Comparison of ENCODE assay signal across 37 cellular contexts in genomic region chr9:31639444-31639843, GRCh38.
"Had no signal": no experiment of that assay in that cellular context is flagged by ENCODE, and none has a peak within 500 bp of the region (broad histone marks: within the 10 kb centered on the region; RNA-seq: fewer than 3 reads in every experiment).

No MANE protein-coding gene starts in this region.

- H3K4me3 Mint-ChIP-seq: activated CD4-positive, alpha-beta memory T cell treated with anti-CD3 and anti-CD28 coated beads, Interleukin-2, amount 10 ng/mL, durations not matched to agents 7 days and 5 days; activated CD8-positive, alpha-beta memory T cell treated with anti-CD3 and anti-CD28 coated beads, Interleukin-2, amount 10 ng/mL, durations not matched to agents 7 days and 5 days; activated naive CD8-positive, alpha-beta T cell treated with anti-CD3 and anti-CD28 coated beads for 36 hours; activated T-cell treated with anti-CD3 and anti-CD28 coated beads, Interleukin-2, amount 50 U/mL, for 72 hours; activated T-helper 17 cell treated with anti-CD3 and anti-CD28 coated beads, Interleukin-2, amount 50 U/mL, for 72 hours; central memory CD8-positive, alpha-beta T cell had no signal

- H3K27me3 ChIP-seq: ascending aorta, cardiac muscle cell, Peyer's patch had no signal

- H3K36me3 Mint-ChIP-seq: activated CD8-positive, alpha-beta memory T cell treated with anti-CD3 and anti-CD28 coated beads, Interleukin-2, amount 10 ng/mL, durations not matched to agents 7 days and 5 days; activated naive CD8-positive, alpha-beta T cell treated with anti-CD3 and anti-CD28 coated beads for 36 hours had no signal

- H3K27me3 Mint-ChIP-seq: activated CD4-positive, alpha-beta memory T cell treated with anti-CD3 and anti-CD28 coated beads, Interleukin-2, amount 10 ng/mL, durations not matched to agents 7 days and 5 days; activated CD8-positive, alpha-beta memory T cell treated with anti-CD3 and anti-CD28 coated beads, Interleukin-2, amount 10 ng/mL, durations not matched to agents 7 days and 5 days; activated naive CD8-positive, alpha-beta T cell treated with anti-CD3 and anti-CD28 coated beads for 36 hours; activated T-helper 17 cell treated with anti-CD3 and anti-CD28 coated beads, Interleukin-2, amount 50 U/mL, for 72 hours; central memory CD8-positive, alpha-beta T cell had no signal

- H3K27ac ChIP-seq: ascending aorta, cardiac muscle cell, Peyer's patch, VCaP had no signal

- H3K27ac Mint-ChIP-seq: activated CD4-positive, alpha-beta memory T cell treated with anti-CD3 and anti-CD28 coated beads, Interleukin-2, amount 10 ng/mL, durations not matched to agents 7 days and 5 days; activated CD8-positive, alpha-beta memory T cell treated with anti-CD3 and anti-CD28 coated beads, Interleukin-2, amount 10 ng/mL, durations not matched to agents 7 days and 5 days; activated naive CD8-positive, alpha-beta T cell treated with anti-CD3 and anti-CD28 coated beads for 36 hours; activated T-cell treated with anti-CD3 and anti-CD28 coated beads, Interleukin-2, amount 50 U/mL, for 72 hours; activated T-helper 17 cell treated with anti-CD3 and anti-CD28 coated beads, Interleukin-2, amount 50 U/mL, for 72 hours had no signal

- H3K4me1 ChIP-seq: ascending aorta, Peyer's patch had no signal

- H3K4me3 ChIP-seq: ascending aorta, cardiac muscle cell, K562, Peyer's patch had no signal

- H3K36me3 ChIP-seq: ascending aorta, cardiac muscle cell, Peyer's patch had no signal

- FAIRE-seq: K562 had no signal

- DNase-seq: activated CD4-positive, alpha-beta memory T cell treated with anti-CD3 and anti-CD28 coated beads, Interleukin-2, amount 10 ng/mL, durations not matched to agents 7 days and 5 days; activated CD4-positive, alpha-beta T cell treated with anti-CD3 and anti-CD28 coated beads for 1 hour; activated CD4-positive, alpha-beta T cell treated with anti-CD3 and anti-CD28 coated beads for 48 hours; activated CD4-positive, CD25-positive, alpha-beta regulatory T cell; activated CD8-positive, alpha-beta memory T cell treated with anti-CD3 and anti-CD28 coated beads for 24 hours; activated CD8-positive, alpha-beta memory T cell treated with anti-CD3 and anti-CD28 coated beads, Interleukin-2, amount 10 ng/mL, durations not matched to agents 7 days and 5 days; activated effector memory CD4-positive, alpha-beta T cell treated with anti-CD3 and anti-CD28 coated beads, Interleukin-2, amount 50 U/mL, for 16 hours; activated naive CD4-positive, alpha-beta T cell; activated naive CD4-positive, alpha-beta T cell treated with anti-CD3 and anti-CD28 coated beads, Interleukin-2, amount 50 U/mL, for 16 hours; activated naive CD8-positive, alpha-beta T cell treated with anti-CD3 and anti-CD28 coated beads for 36 hours; activated T-cell treated with anti-CD3 and anti-CD28 coated beads, Interleukin-2, amount 50 U/mL, for 1 hour; activated T-cell treated with anti-CD3 and anti-CD28 coated beads, Interleukin-2, amount 50 U/mL, for 72 hours; amygdala; NCI-H1092 treated with DMSO at 0.1 percent for 48 hours; NCI-H1417; NCI-H187 treated with DMSO at 0.1 percent for 48 hours; NCI-H2081; NCI-H2171 treated with DMSO at 0.1 percent for 48 hours; NCI-H2227 treated with DMSO at 0.1 percent for 48 hours; NCI-H446; NCI-H510A treated with DMSO at 0.1 percent for 48 hours; NCI-H69; NK-92 treated with Interleukin-12 subunit alpha and Interleukin-12 subunit beta, amount 100 ng/mL, for 24 hours; PC-3; Peyer's patch; RPMI8226; SIG-M5; SW 1271; T-helper 1 cell; T-helper 2 cell; T-helper 9 cell had no signal

- H3K9me3 Mint-ChIP-seq: activated CD4-positive, alpha-beta memory T cell treated with anti-CD3 and anti-CD28 coated beads, Interleukin-2, amount 10 ng/mL, durations not matched to agents 7 days and 5 days; activated naive CD8-positive, alpha-beta T cell treated with anti-CD3 and anti-CD28 coated beads for 36 hours; activated T-helper 17 cell treated with anti-CD3 and anti-CD28 coated beads, Interleukin-2, amount 50 U/mL, for 72 hours; central memory CD8-positive, alpha-beta T cell had no signal

- H3K9me3 ChIP-seq: ascending aorta, Peyer's patch had no signal

- H3K4me1 Mint-ChIP-seq: activated CD4-positive, alpha-beta memory T cell treated with anti-CD3 and anti-CD28 coated beads, Interleukin-2, amount 10 ng/mL, durations not matched to agents 7 days and 5 days; activated CD8-positive, alpha-beta memory T cell treated with anti-CD3 and anti-CD28 coated beads, Interleukin-2, amount 10 ng/mL, durations not matched to agents 7 days and 5 days; activated naive CD8-positive, alpha-beta T cell treated with anti-CD3 and anti-CD28 coated beads for 36 hours; central memory CD8-positive, alpha-beta T cell had no signal
